ENCODE assay signal across 18 cellular contexts in the genomic region with DNA sequence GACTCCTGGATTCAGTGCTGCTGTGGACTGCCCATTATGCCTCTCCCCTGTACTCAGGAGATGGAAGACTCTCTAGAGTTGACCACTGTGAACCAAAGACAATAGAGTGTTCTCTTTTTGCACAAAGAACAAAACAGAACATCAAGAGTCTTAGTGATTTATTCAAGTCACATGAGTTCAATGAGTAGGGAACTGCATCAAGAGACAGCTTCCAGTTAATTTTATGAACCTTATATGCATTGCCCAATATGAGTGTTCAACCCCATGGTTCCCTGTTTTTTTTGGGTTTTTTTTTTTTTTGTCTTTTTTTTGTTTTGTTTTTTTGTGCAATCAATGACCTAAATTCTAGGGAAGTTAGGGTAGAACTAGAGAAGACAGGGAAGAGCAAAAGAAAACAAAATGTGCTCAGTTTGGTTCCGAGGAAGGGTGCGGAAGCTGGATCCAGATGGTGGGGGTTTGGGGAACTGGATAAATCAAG.
DNase-seq lines count a peak whose midpoint lies in the region; ATAC-seq and TF ChIP-seq lines count a peak whose summit lies in the region.
"Had no signal": no experiment of that assay in that cellular context is flagged by ENCODE, and none has a peak within 500 bp of the region (broad histone marks: within the 10 kb centered on the region; RNA-seq: fewer than 3 reads in every experiment).

No MANE protein-coding gene starts in this region.

- H3K4me3 ChIP-seq in left ventricle myocardium inferior (no peak overlapping the region), neutrophil (ENCODE audit: low read depth in 1 of 2, low read length in 1 of 2) (no peak overlapping the region)
- H3K4me3 ChIP-seq: GM23338 had no signal

- H3K9me3 Mint-ChIP-seq in activated T-helper 1 cell treated with anti-CD3 and anti-CD28 coated beads, Interleukin-12 subunit alpha, Interleukin-12 subunit beta, Interleukin-2, Interleukin-4 antibody, amounts not matched to agents 30 ng/mL and 10 ng/mL and 1 ng/mL, durations not matched to agents 14 hours and 24 hours and 36 hours = no peaks in the 10 kb centered on the region
- H3K9me3 Mint-ChIP-seq in natural killer cell = no peaks in the 10 kb centered on the region
- H3K9me3 Mint-ChIP-seq: GM23338 had no signal

- intact Hi-C loops in left ventricle myocardium inferior (cut with micrococcal nuclease) (no loop called here), natural killer cell (cut with micrococcal nuclease) (no loop called here)
- intact Hi-C loops in activated T-helper 1 cell treated with anti-CD3 and anti-CD28 coated beads, Interleukin-12 subunit alpha, Interleukin-12 subunit beta, Interleukin-2, Interleukin-4 antibody, amounts not matched to agents 30 ng/mL and 10 ng/mL and 1 ng/mL, durations not matched to agents 14 hours and 24 hours and 36 hours (cut with micrococcal nuclease) = no loop called here

- H3K36me3 ChIP-seq in left ventricle myocardium inferior (no peaks in the 10 kb centered on the region), neutrophil (no peaks in the 10 kb centered on the region)

- DNase-seq in NOMO-1 treated with DMSO at 0.1 percent for 48 hours (lab: John Stamatoyannopoulos, UW; ENCODE audit: unreplicated experiment) (peak; percentile 52), left ventricle myocardium inferior (no peak), amygdala (lab: John Stamatoyannopoulos, UW) (no peak), natural killer cell (no peak)
- DNase-seq in activated T-helper 1 cell treated with anti-CD3 and anti-CD28 coated beads, Interleukin-12 subunit alpha, Interleukin-12 subunit beta, Interleukin-2, Interleukin-4 antibody, amounts not matched to agents 30 ng/mL and 10 ng/mL and 1 ng/mL, durations not matched to agents 14 hours and 24 hours and 36 hours (ENCODE audit: low spot score) = no peak
- DNase-seq: CD4-positive, CD25-positive, alpha-beta regulatory T cell; DMS79; KG1; NCI-H1930; NCI-H2171; NCI-H446 treated with DMSO at 0.1 percent for 48 hours; NCI-H748 treated with DMSO at 0.1 percent for 48 hours; SHP77 had no signal

- H3K27me3 Mint-ChIP-seq in activated T-helper 1 cell treated with anti-CD3 and anti-CD28 coated beads, Interleukin-12 subunit alpha, Interleukin-12 subunit beta, Interleukin-2, Interleukin-4 antibody, amounts not matched to agents 30 ng/mL and 10 ng/mL and 1 ng/mL, durations not matched to agents 14 hours and 24 hours and 36 hours (ENCODE audit: insufficient read depth) = no peaks in the 10 kb centered on the region
- peaks cover 0 to 8% of the 10 kb centered on the region in 2 donors for H3K27me3 Mint-ChIP-seq in natural killer cell (ENCODE audit: low read depth in 2 of 2)

- no peak for TF ChIP-seq CTCF in 22Rv1 (IDR thresholded peaks at IDR 0.05)
- TF ChIP-seq CTCF in left ventricle myocardium inferior (IDR thresholded peaks at IDR 0.05; ENCODE audit: borderline replicate concordance) = no peak
- no peak for TF ChIP-seq CTCF in neutrophil (IDR thresholded peaks at IDR 0.05)
- TF ChIP-seq CTCF in natural killer cell (IDR thresholded peaks at IDR 0.05) = no peak

- H3K27ac Mint-ChIP-seq in activated T-helper 1 cell treated with anti-CD3 and anti-CD28 coated beads, Interleukin-12 subunit alpha, Interleukin-12 subunit beta, Interleukin-2, Interleukin-4 antibody, amounts not matched to agents 30 ng/mL and 10 ng/mL and 1 ng/mL, durations not matched to agents 14 hours and 24 hours and 36 hours = no peak overlapping the region
- no peak overlapping the region for H3K27ac Mint-ChIP-seq in natural killer cell
- H3K27ac Mint-ChIP-seq: CD4-positive, CD25-positive, alpha-beta regulatory T cell; GM23338 had no signal

- H3K36me3 Mint-ChIP-seq in activated T-helper 1 cell treated with anti-CD3 and anti-CD28 coated beads, Interleukin-12 subunit alpha, Interleukin-12 subunit beta, Interleukin-2, Interleukin-4 antibody, amounts not matched to agents 30 ng/mL and 10 ng/mL and 1 ng/mL, durations not matched to agents 14 hours and 24 hours and 36 hours (ENCODE audit: low read depth) = no peaks in the 10 kb centered on the region
- no peaks in the 10 kb centered on the region for H3K36me3 Mint-ChIP-seq in natural killer cell
- H3K36me3 Mint-ChIP-seq: CD4-positive, CD25-positive, alpha-beta regulatory T cell had no signal

- no peaks in the 10 kb centered on the region for H3K4me1 ChIP-seq in left ventricle myocardium inferior
- peaks cover 3 to 21% of the 10 kb centered on the region in 2 experiments for H3K4me1 ChIP-seq in neutrophil (ENCODE audit: control insufficient read depth in 1 of 2, insufficient read depth in 1 of 2, low read depth in 1 of 2, low read length in 1 of 2)

- H3K9me3 ChIP-seq in left ventricle myocardium inferior (replicated peaks) (no peaks in the 10 kb centered on the region), neutrophil (no peaks in the 10 kb centered on the region)

- H3K4me3 Mint-ChIP-seq in activated T-helper 1 cell treated with anti-CD3 and anti-CD28 coated beads, Interleukin-12 subunit alpha, Interleukin-12 subunit beta, Interleukin-2, Interleukin-4 antibody, amounts not matched to agents 30 ng/mL and 10 ng/mL and 1 ng/mL, durations not matched to agents 14 hours and 24 hours and 36 hours = no peak overlapping the region
- H3K4me3 Mint-ChIP-seq in natural killer cell = no peak overlapping the region
- H3K4me3 Mint-ChIP-seq: CD4-positive, CD25-positive, alpha-beta regulatory T cell; GM23338 had no signal

- H3K27me3 ChIP-seq in left ventricle myocardium inferior (ENCODE audit: low read depth) (no peaks in the 10 kb centered on the region), neutrophil (no peaks in the 10 kb centered on the region)

- ATAC-seq in GM19455 (IDR thresholded peaks at IDR 0.05; ENCODE audit: unreplicated experiment) (no peak), natural killer cell (no peak)
- ATAC-seq: GM23338, Panc1 had no signal

- H3K27ac ChIP-seq in 22Rv1 = peak overlapping the region; percentile 30
- H3K27ac ChIP-seq in left ventricle myocardium inferior (replicated peaks) = peak overlapping the region; percentile 43
- H3K27ac ChIP-seq in neutrophil = peak overlapping the region; percentile 37

- no peaks in the 10 kb centered on the region for H3K4me1 Mint-ChIP-seq in activated T-helper 1 cell treated with anti-CD3 and anti-CD28 coated beads, Interleukin-12 subunit alpha, Interleukin-12 subunit beta, Interleukin-2, Interleukin-4 antibody, amounts not matched to agents 30 ng/mL and 10 ng/mL and 1 ng/mL, durations not matched to agents 14 hours and 24 hours and 36 hours (ENCODE audit: low read depth)
- H3K4me1 Mint-ChIP-seq in natural killer cell = no peaks in the 10 kb centered on the region
- H3K4me1 Mint-ChIP-seq: CD4-positive, CD25-positive, alpha-beta regulatory T cell had no signal
